ENCODE assay signal across 17 cellular contexts in genomic region chr1:184428604-184429003, GRCh38. TPM values are rescaled to one million over a fixed set of nuclear protein-coding genes. Genes with fewer than 3 reads are reported as not detected.
DNase-seq lines count a peak whose midpoint lies in the region; ATAC-seq, FAIRE-seq and TF ChIP-seq lines count a peak whose summit lies in the region.
"Had no signal": no experiment of that assay in that cellular context is flagged by ENCODE, and none has a peak within 500 bp of the region (broad histone marks: within the 10 kb centered on the region; RNA-seq: fewer than 3 reads in every experiment).

No MANE protein-coding gene starts in this region.

- H3K27me3 Mint-ChIP-seq in H9 (ENCODE audit: low read depth) (no peaks in the 10 kb centered on the region), astrocyte (ENCODE audit: low read depth, unreplicated experiment) (no peaks in the 10 kb centered on the region), neural progenitor cell (ENCODE audit: insufficient read depth, low read depth) (no peaks in the 10 kb centered on the region)
- peaks cover 24% of the 10 kb centered on the region for H3K27me3 Mint-ChIP-seq in activated T-helper 17 cell treated with anti-CD3 and anti-CD28 coated beads, Interleukin-2, amount 50 U/mL, for 72 hours

- H3K9ac ChIP-seq in H9 (ENCODE audit: extremely low read depth, insufficient read length, low read length) (no peak overlapping the region), astrocyte (ENCODE audit: low read length) (no peak overlapping the region), neural progenitor cell (no peak overlapping the region)

- no peaks in the 10 kb centered on the region for H3K36me3 ChIP-seq in astrocyte (ENCODE audit: insufficient read depth, low read length)
- H3K36me3 ChIP-seq in neural progenitor cell = no peaks in the 10 kb centered on the region
- no peaks in the 10 kb centered on the region for H3K36me3 ChIP-seq in esophagus muscularis mucosa

- H3K36me3 Mint-ChIP-seq in H9 (ENCODE audit: insufficient read depth in 1 of 3, low read depth in 3 of 3) (peaks cover 7 to 22% (median 7%) of the 10 kb centered on the region in 3 experiments), astrocyte (ENCODE audit: low read depth, unreplicated experiment) (peaks cover 6% of the 10 kb centered on the region), neural progenitor cell (peaks cover 13% of the 10 kb centered on the region)
- no peaks in the 10 kb centered on the region for H3K36me3 Mint-ChIP-seq in activated T-helper 17 cell treated with anti-CD3 and anti-CD28 coated beads, Interleukin-2, amount 50 U/mL, for 72 hours (ENCODE audit: low read depth)
- H3K36me3 Mint-ChIP-seq: CD4-positive, CD25-positive, alpha-beta regulatory T cell had no signal

- no peak overlapping the region for H2BK5ac ChIP-seq in H9 (ENCODE audit: insufficient read length, low read length)

- H4K91ac ChIP-seq in H9 (ENCODE audit: insufficient read length, low read depth, low read length) = no peak overlapping the region

- H3K4ac ChIP-seq in H9 (ENCODE audit: low read depth, low read length) = no peak overlapping the region

- H2BK120ac ChIP-seq in H9 (ENCODE audit: low read depth, low read length, poor library complexity, severe bottlenecking) = no peak overlapping the region

- no peaks in the 10 kb centered on the region for H3K9me3 ChIP-seq in H9 (ENCODE audit: control insufficient read depth, low read depth, low read length)
- H3K9me3 ChIP-seq in astrocyte (ENCODE audit: insufficient read depth, low read depth, low read length) = no peaks in the 10 kb centered on the region
- no peaks in the 10 kb centered on the region for H3K9me3 ChIP-seq in neural progenitor cell (ENCODE audit: low read depth)
- no peaks in the 10 kb centered on the region for H3K9me3 ChIP-seq in esophagus muscularis mucosa

- H3K4me2 ChIP-seq in H9 (ENCODE audit: insufficient read depth, insufficient read length, low read length) (no peak overlapping the region), astrocyte (ENCODE audit: low read length) (no peak overlapping the region), neural progenitor cell (no peak overlapping the region)

- H4K20me1 ChIP-seq in H9 (ENCODE audit: control insufficient read depth, insufficient read depth, insufficient read length) = no peaks in the 10 kb centered on the region
- no peaks in the 10 kb centered on the region for H4K20me1 ChIP-seq in astrocyte (ENCODE audit: insufficient read depth, low read length)
- peaks cover 19% of the 10 kb centered on the region for H4K20me1 ChIP-seq in neural progenitor cell (ENCODE audit: low read depth)

- H3K4me1 Mint-ChIP-seq in H9 (peaks cover 22 to 39% of the 10 kb centered on the region in 2 experiments), astrocyte (ENCODE audit: low read depth, unreplicated experiment) (peaks cover 9% of the 10 kb centered on the region), neural progenitor cell (no peaks in the 10 kb centered on the region)
- H3K4me1 Mint-ChIP-seq in activated T-helper 17 cell treated with anti-CD3 and anti-CD28 coated beads, Interleukin-2, amount 50 U/mL, for 72 hours = no peaks in the 10 kb centered on the region
- H3K4me1 Mint-ChIP-seq: CD4-positive, CD25-positive, alpha-beta regulatory T cell had no signal

- H3K4me3 Mint-ChIP-seq in H9 (no peak overlapping the region), astrocyte (ENCODE audit: unreplicated experiment) (no peak overlapping the region), neural progenitor cell (no peak overlapping the region)
- H3K4me3 Mint-ChIP-seq in activated T-helper 17 cell treated with anti-CD3 and anti-CD28 coated beads, Interleukin-2, amount 50 U/mL, for 72 hours = no peak overlapping the region
- H3K4me3 Mint-ChIP-seq: CD4-positive, CD25-positive, alpha-beta regulatory T cell had no signal

- H3F3A ChIP-seq in neural progenitor cell (ENCODE audit: low read depth) = peaks cover 10% of the 10 kb centered on the region

- no peak overlapping the region for H3K18ac ChIP-seq in H9 (ENCODE audit: insufficient read length, low read depth, low read length)

- no peak for TF ChIP-seq EP300 in esophagus muscularis mucosa (IDR thresholded peaks at IDR 0.05)

- FAIRE-seq in astrocyte (lab: Jason Lieb, UNC) = no peak
- FAIRE-seq: GM19239, H54 had no signal

- H3K27me3 ChIP-seq in H9 (ENCODE audit: insufficient read depth, low read length) = no peaks in the 10 kb centered on the region
- H3K27me3 ChIP-seq in astrocyte (ENCODE audit: insufficient read depth, low read length) = no peaks in the 10 kb centered on the region
- H3K27me3 ChIP-seq in neural progenitor cell = no peaks in the 10 kb centered on the region
- H3K27me3 ChIP-seq in esophagus muscularis mucosa = no peaks in the 10 kb centered on the region

- no peak overlapping the region for H3K14ac ChIP-seq in H9 (ENCODE audit: insufficient read depth, low read length)

- H3K79me1 ChIP-seq in H9 (ENCODE audit: insufficient read depth, low read depth, low read length, poor library complexity, severe bottlenecking) = no peaks in the 10 kb centered on the region

- no peaks in the 10 kb centered on the region for H3K23me2 ChIP-seq in H9 (ENCODE audit: insufficient read length, low read depth, low read length, poor library complexity, severe bottlenecking)

- no peak for TF ChIP-seq POLR2A in esophagus muscularis mucosa (IDR thresholded peaks at IDR 0.05; ENCODE audit: low read depth)

- no peak for DNase-seq in H9
- no peak for DNase-seq in astrocyte (ENCODE audit: low read depth)
- no peak for DNase-seq in fibroblast of villous mesenchyme (ENCODE audit: low read depth)
- no peak for DNase-seq in neural progenitor cell (ENCODE audit: low spot score)
- no peak for DNase-seq in DMS79 (lab: John Stamatoyannopoulos, UW)
- no peak for DNase-seq in esophagus muscularis mucosa (ENCODE audit: extremely low spot score)
- DNase-seq: ACHN; CD4-positive, CD25-positive, alpha-beta regulatory T cell; COR-L47; GDM1; NCI-H1417 treated with DMSO at 0.1 percent for 48 hours; NCI-H1930; NCI-H226 had no signal

- no peak overlapping the region for H4K8ac ChIP-seq in H9 (replicated peaks; ENCODE audit: insufficient read length, low read depth, low read length)

- H2BK12ac ChIP-seq in H9 (ENCODE audit: insufficient read length, low read depth, low read length) = no peak overlapping the region

- H3K27ac ChIP-seq in H9 (ENCODE audit: insufficient read length, low read depth, low read length) (no peak overlapping the region), astrocyte (ENCODE audit: low read depth, low read length) (no peak overlapping the region), neural progenitor cell (no peak overlapping the region), esophagus muscularis mucosa (replicated peaks in 1 of 4) (no peak overlapping the region)
- H3K27ac ChIP-seq: HL-60 had no signal

- H3K79me2 ChIP-seq in H9 (ENCODE audit: insufficient read depth, low read length) (no peaks in the 10 kb centered on the region), astrocyte (ENCODE audit: insufficient read depth, low read length) (no peaks in the 10 kb centered on the region), neural progenitor cell (ENCODE audit: low read depth) (peaks cover 94% of the 10 kb centered on the region)

- intact Hi-C loops in esophagus muscularis mucosa (cut with DNase I) = no loop called here

- TF ChIP-seq CTCF in H9 (conservative IDR thresholded peaks at IDR 0.05) (peak; percentile 50; the same call in 2 of the 3 replicates), astrocyte (IDR thresholded peaks at IDR 0.05; ENCODE audit: insufficient read depth, low read depth, low read length) (no peak), fibroblast of villous mesenchyme (IDR thresholded peaks at IDR 0.05; ENCODE audit: insufficient read depth, low read depth, low read length) (peak; percentile 23), neural progenitor cell (IDR thresholded peaks at IDR 0.05) (peak; percentile 22), esophagus muscularis mucosa (IDR thresholded peaks at IDR 0.05) (no peak)

- H2BK20ac ChIP-seq in H9 (ENCODE audit: low read depth, low read length, poor library complexity, severe bottlenecking) = no peak overlapping the region

- no peak overlapping the region for H3T11ph ChIP-seq in H9 (ENCODE audit: low read length)

- H3K9me3 Mint-ChIP-seq in H9 = no peaks in the 10 kb centered on the region; a peak in 1 of 5 replicates
- peaks cover 3% of the 10 kb centered on the region for H3K9me3 Mint-ChIP-seq in astrocyte (ENCODE audit: unreplicated experiment)
- peaks cover 11% of the 10 kb centered on the region for H3K9me3 Mint-ChIP-seq in neural progenitor cell
- no peaks in the 10 kb centered on the region for H3K9me3 Mint-ChIP-seq in activated T-helper 17 cell treated with anti-CD3 and anti-CD28 coated beads, Interleukin-2, amount 50 U/mL, for 72 hours

- no peak overlapping the region for H4K5ac ChIP-seq in H9 (ENCODE audit: insufficient read length, low read depth, low read length)

- H3K4me1 ChIP-seq in H9 (ENCODE audit: insufficient read depth, low read length) (peaks cover 2% of the 10 kb centered on the region; the same call in 1 of the 2 replicates), astrocyte (ENCODE audit: insufficient read depth, low read length) (no peaks in the 10 kb centered on the region), neural progenitor cell (peaks cover 16% of the 10 kb centered on the region), esophagus muscularis mucosa (peaks cover 6 to 36% (median 15%) of the 10 kb centered on the region in 4 donors)

- H2AFZ ChIP-seq in H9 (ENCODE audit: low read length) (no peak overlapping the region), astrocyte (ENCODE audit: low read depth, low read length) (no peak overlapping the region), neural progenitor cell (replicated peaks) (no peak overlapping the region)

- no peak overlapping the region for H2BK15ac ChIP-seq in H9 (ENCODE audit: low read depth, low read length)

- H3K27ac Mint-ChIP-seq in H9 = no peak overlapping the region
- peak overlapping the region; percentile 73 for H3K27ac Mint-ChIP-seq in astrocyte (ENCODE audit: unreplicated experiment)
- H3K27ac Mint-ChIP-seq in neural progenitor cell = no peak overlapping the region
- H3K27ac Mint-ChIP-seq in activated T-helper 17 cell treated with anti-CD3 and anti-CD28 coated beads, Interleukin-2, amount 50 U/mL, for 72 hours = no peak overlapping the region
- H3K27ac Mint-ChIP-seq: CD4-positive, CD25-positive, alpha-beta regulatory T cell had no signal

- H3K23ac ChIP-seq in H9 (ENCODE audit: insufficient read length, low read depth, low read length) = no peak overlapping the region

- no peak overlapping the region for H3K56ac ChIP-seq in H9 (ENCODE audit: insufficient read length, low read depth, low read length)

- H2AK5ac ChIP-seq in H9 (ENCODE audit: insufficient read length, low read length) = no peak overlapping the region

- no peak for ATAC-seq in activated T-helper 17 cell treated with anti-CD3 and anti-CD28 coated beads, Interleukin-2, amount 50 U/mL, for 72 hours (replicated peaks)

- H3K4me3 ChIP-seq in astrocyte (ENCODE audit: insufficient read depth, low read depth, low read length) (no peak overlapping the region), fibroblast of villous mesenchyme (ENCODE audit: low read depth, low read length) (no peak overlapping the region), neural progenitor cell (no peak overlapping the region), esophagus muscularis mucosa (no peak overlapping the region)

RNA-seq across cellular contexts. Expression of gene C1orf21, which starts 41.8 kb away (rescaled TPM):
- total RNA-seq in H9 (2021) (36.0 and 36.4 TPM in 2 replicates), astrocyte (11.1 and 15.1 TPM in 2 replicates), fibroblast of villous mesenchyme (3.5 and 3.9 TPM in 2 replicates), neural progenitor cell (ENCODE audit: low replicate concordance) (66.4 and 117 TPM in 2 replicates), esophagus muscularis mucosa (10 to 100 TPM; 39.5 to 91.7 (median 58.8) TPM)
- 1 to 10 TPM in 1 of 2 donors, under 1 TPM in 1; 0.95 to 2.8 TPM for total RNA-seq in activated T-helper 17 cell treated with anti-CD3 and anti-CD28 coated beads, Interleukin-2, amount 50 U/mL, for 72 hours

Comparison
In these comparisons a context has a peak if more than half of its experiments do, and no peak if none do; other contexts are left out.
1. CTCF ChIP-seq: peak in H9 (single experiment), fibroblast of villous mesenchyme (single experiment) and neural progenitor cell (single experiment); none in astrocyte (single experiment) and esophagus muscularis mucosa (0 of 3).